Comparison of ENCODE assay signal across 4 cellular contexts in the genomic region with DNA sequence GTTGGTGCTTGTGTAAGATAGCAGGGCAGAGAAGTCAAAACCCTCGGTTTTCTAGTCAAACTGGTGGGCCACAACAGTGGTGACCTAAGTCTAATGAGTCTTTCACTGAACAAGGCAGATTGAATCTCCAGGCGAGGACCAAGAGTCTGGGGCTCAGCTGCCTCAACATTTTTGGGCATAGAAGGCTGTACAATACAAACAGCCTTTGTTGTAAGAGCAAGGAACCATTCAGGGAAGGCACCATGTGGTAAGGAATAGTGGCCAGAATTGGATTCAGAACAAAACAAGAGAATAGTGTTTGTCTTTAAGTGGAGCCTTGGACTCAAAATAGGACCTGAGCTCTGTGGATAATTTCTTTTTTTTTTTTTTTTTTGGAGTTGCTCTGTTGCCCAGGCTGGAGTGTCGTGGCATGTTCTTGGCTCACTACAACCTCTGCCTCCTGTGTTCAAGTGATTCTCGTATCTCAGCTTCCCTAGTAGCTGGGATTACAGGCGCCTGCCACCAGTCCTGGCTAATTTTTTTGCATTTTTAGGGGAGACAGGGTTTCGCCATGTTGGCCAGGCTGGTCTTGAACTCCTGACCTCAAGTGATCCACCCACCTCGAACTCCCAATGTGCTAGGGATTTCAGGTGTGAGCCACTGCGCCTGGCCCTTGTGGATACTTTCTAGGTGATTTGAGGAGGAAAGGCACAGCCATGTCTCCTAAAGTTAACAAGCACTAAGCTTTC. TPM values are rescaled to one million over a fixed set of nuclear protein-coding genes. Genes with fewer than 3 reads are reported as not detected.
"Had no signal": no experiment of that assay in that cellular context is flagged by ENCODE, and none has a peak within 500 bp of the region (broad histone marks: within the 10 kb centered on the region; RNA-seq: fewer than 3 reads in every experiment).

No MANE protein-coding gene starts in this region.

RNA-seq across cellular contexts. Expression of a gene that starts 22.5 kb away (rescaled TPM):
- total RNA-seq: hepatocyte, myocyte, progenitor cell of endocrine pancreas had no signal
- polyA plus RNA-seq: mammary epithelial cell had no signal
